1 cellular context compared by ENCODE assay signal in the genomic region with DNA sequence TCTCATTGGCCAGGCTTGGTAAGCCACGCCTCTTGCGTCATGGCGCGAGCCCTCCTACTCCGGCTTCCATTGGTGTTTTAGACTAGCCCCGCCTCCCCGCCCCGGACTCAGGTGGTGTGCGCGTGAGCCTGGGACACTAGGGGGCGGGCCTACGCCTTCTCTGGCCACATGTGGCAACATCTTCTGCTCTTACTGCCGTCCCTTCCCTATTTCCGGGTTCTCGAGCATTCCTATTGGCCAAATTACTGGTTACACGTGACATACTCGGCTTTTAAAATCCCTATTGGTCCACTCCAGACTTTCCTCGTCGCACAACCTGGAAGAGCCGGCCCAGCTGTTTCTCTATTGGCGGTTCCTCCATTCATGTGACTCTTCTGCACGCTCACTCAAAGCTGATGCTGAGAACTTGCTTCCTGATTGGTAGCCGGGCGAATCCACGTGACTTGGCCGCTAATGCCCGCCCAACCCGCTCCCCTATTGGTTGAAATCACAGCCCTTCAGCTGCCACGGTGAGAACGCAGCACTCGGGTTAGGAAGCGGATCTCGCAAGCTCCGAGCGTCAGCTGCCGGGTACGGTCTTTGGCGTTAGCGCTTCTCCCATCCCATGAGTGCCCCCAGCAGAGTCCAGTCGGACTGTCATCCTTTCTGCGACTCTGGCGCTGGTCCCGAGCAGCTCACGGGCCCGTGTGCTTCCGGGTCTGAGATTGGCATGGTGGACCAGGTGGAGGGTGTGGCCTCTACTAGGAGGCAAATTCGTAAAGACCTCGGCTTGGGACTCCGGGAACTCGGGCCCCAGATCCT.
A peak's percentile ranks its signal among the peaks of the same experiment; 100 is the strongest.
TF ChIP-seq lines count a peak whose summit lies in the region.

A gene with protein sequence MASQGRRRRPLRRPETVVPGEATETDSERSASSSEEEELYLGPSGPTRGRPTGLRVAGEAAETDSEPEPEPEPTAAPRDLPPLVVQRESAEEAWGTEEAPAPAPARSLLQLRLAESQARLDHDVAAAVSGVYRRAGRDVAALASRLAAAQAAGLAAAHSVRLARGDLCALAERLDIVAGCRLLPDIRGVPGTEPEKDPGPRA (plus strand): TSS at position 523 of the 801 bp plus-strand sequence. CDS start 513 bp downstream, outside the sequence.

TF ChIP-seq in K562, 482 proteins besides CTCF, POLR2A, EP300 and RAD21 (continued from another document and continues in another):
- peak; percentile 18 for TF ChIP-seq PHF20 (IDR thresholded peaks at IDR 0.05; ENCODE audit: partially characterized antibody)
- TF ChIP-seq L3MBTL2 (IDR thresholded peaks at IDR 0.05) = peak; percentile 87
- TF ChIP-seq, protein P1, sequence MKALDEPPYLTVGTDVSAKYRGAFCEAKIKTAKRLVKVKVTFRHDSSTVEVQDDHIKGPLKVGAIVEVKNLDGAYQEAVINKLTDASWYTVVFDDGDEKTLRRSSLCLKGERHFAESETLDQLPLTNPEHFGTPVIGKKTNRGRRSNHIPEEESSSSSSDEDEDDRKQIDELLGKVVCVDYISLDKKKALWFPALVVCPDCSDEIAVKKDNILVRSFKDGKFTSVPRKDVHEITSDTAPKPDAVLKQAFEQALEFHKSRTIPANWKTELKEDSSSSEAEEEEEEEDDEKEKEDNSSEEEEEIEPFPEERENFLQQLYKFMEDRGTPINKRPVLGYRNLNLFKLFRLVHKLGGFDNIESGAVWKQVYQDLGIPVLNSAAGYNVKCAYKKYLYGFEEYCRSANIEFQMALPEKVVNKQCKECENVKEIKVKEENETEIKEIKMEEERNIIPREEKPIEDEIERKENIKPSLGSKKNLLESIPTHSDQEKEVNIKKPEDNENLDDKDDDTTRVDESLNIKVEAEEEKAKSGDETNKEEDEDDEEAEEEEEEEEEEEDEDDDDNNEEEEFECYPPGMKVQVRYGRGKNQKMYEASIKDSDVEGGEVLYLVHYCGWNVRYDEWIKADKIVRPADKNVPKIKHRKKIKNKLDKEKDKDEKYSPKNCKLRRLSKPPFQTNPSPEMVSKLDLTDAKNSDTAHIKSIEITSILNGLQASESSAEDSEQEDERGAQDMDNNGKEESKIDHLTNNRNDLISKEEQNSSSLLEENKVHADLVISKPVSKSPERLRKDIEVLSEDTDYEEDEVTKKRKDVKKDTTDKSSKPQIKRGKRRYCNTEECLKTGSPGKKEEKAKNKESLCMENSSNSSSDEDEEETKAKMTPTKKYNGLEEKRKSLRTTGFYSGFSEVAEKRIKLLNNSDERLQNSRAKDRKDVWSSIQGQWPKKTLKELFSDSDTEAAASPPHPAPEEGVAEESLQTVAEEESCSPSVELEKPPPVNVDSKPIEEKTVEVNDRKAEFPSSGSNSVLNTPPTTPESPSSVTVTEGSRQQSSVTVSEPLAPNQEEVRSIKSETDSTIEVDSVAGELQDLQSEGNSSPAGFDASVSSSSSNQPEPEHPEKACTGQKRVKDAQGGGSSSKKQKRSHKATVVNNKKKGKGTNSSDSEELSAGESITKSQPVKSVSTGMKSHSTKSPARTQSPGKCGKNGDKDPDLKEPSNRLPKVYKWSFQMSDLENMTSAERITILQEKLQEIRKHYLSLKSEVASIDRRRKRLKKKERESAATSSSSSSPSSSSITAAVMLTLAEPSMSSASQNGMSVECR (CRISPR knock-in tag; IDR thresholded peaks at IDR 0.05) = peak; percentile 99
- TF ChIP-seq POLR2H (tag; IDR thresholded peaks at IDR 0.05; ENCODE audit: low read depth) = peak; percentile 72
- peak; percentile 93 to 94 for TF ChIP-seq NRF1 (conservative IDR thresholded peaks at IDR 0.05 in 1 of 2, IDR thresholded peaks at IDR 0.05 in 1 of 2)
- TF ChIP-seq ZNF717 (CRISPR knock-in tag; IDR thresholded peaks at IDR 0.05) = no peak
- TF ChIP-seq MCM7 (IDR thresholded peaks at IDR 0.05) = no peak
- TF ChIP-seq ZNF586 (CRISPR knock-in tag; conservative IDR thresholded peaks at IDR 0.05) = no peak
- no peak for TF ChIP-seq NFE2L1 (tag; IDR thresholded peaks at IDR 0.05; ENCODE audit: borderline replicate concordance, low read depth)
- TF ChIP-seq, protein P2, sequence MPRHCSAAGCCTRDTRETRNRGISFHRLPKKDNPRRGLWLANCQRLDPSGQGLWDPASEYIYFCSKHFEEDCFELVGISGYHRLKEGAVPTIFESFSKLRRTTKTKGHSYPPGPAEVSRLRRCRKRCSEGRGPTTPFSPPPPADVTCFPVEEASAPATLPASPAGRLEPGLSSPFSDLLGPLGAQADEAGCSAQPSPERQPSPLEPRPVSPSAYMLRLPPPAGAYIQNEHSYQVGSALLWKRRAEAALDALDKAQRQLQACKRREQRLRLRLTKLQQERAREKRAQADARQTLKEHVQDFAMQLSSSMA (CRISPR knock-in tag; IDR thresholded peaks at IDR 0.05) = no peak
- TF ChIP-seq, protein P3, sequence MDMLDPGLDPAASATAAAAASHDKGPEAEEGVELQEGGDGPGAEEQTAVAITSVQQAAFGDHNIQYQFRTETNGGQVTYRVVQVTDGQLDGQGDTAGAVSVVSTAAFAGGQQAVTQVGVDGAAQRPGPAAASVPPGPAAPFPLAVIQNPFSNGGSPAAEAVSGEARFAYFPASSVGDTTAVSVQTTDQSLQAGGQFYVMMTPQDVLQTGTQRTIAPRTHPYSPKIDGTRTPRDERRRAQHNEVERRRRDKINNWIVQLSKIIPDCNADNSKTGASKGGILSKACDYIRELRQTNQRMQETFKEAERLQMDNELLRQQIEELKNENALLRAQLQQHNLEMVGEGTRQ (CRISPR knock-in tag; IDR thresholded peaks at IDR 0.05) = peak; percentile 85
- no peak; the same call in 1 of the 2 replicates for TF ChIP-seq MYBL2 (IDR thresholded peaks at IDR 0.05; ENCODE audit: low read depth)
- TF ChIP-seq MYBL2 (CRISPR knock-in tag; IDR thresholded peaks at IDR 0.05; ENCODE audit: borderline replicate concordance) = no peak
- TF ChIP-seq ZBED1 (IDR thresholded peaks at IDR 0.05) = 0 out of 2 replicates have a peak, but pooled peaks have one; percentile 54
- TF ChIP-seq EZH2 (IDR thresholded peaks at IDR 0.05; ENCODE audit: borderline replicate concordance, low read depth, low read length) = no peak
- TF ChIP-seq, protein P4, sequence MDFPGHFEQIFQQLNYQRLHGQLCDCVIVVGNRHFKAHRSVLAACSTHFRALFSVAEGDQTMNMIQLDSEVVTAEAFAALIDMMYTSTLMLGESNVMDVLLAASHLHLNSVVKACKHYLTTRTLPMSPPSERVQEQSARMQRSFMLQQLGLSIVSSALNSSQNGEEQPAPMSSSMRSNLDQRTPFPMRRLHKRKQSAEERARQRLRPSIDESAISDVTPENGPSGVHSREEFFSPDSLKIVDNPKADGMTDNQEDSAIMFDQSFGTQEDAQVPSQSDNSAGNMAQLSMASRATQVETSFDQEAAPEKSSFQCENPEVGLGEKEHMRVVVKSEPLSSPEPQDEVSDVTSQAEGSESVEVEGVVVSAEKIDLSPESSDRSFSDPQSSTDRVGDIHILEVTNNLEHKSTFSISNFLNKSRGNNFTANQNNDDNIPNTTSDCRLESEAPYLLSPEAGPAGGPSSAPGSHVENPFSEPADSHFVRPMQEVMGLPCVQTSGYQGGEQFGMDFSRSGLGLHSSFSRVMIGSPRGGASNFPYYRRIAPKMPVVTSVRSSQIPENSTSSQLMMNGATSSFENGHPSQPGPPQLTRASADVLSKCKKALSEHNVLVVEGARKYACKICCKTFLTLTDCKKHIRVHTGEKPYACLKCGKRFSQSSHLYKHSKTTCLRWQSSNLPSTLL (IDR thresholded peaks at IDR 0.05) = no peak
- no peak for TF ChIP-seq PYGO2 (tag; IDR thresholded peaks at IDR 0.05)
- TF ChIP-seq BACH1 (tag; IDR thresholded peaks at IDR 0.05) = no peak
- TF ChIP-seq, protein P5, sequence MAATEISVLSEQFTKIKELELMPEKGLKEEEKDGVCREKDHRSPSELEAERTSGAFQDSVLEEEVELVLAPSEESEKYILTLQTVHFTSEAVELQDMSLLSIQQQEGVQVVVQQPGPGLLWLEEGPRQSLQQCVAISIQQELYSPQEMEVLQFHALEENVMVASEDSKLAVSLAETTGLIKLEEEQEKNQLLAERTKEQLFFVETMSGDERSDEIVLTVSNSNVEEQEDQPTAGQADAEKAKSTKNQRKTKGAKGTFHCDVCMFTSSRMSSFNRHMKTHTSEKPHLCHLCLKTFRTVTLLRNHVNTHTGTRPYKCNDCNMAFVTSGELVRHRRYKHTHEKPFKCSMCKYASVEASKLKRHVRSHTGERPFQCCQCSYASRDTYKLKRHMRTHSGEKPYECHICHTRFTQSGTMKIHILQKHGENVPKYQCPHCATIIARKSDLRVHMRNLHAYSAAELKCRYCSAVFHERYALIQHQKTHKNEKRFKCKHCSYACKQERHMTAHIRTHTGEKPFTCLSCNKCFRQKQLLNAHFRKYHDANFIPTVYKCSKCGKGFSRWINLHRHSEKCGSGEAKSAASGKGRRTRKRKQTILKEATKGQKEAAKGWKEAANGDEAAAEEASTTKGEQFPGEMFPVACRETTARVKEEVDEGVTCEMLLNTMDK (IDR thresholded peaks at IDR 0.05; ENCODE audit: borderline replicate concordance, insufficient read depth, low read depth, low read length, poor library complexity, severe bottlenecking) = peak; percentile 73
- peak; percentile 81 for TF ChIP-seq NEUROD1 (IDR thresholded peaks at IDR 0.05; ENCODE audit: borderline replicate concordance, low read depth, low read length, partially characterized antibody)
- TF ChIP-seq, protein P6, sequence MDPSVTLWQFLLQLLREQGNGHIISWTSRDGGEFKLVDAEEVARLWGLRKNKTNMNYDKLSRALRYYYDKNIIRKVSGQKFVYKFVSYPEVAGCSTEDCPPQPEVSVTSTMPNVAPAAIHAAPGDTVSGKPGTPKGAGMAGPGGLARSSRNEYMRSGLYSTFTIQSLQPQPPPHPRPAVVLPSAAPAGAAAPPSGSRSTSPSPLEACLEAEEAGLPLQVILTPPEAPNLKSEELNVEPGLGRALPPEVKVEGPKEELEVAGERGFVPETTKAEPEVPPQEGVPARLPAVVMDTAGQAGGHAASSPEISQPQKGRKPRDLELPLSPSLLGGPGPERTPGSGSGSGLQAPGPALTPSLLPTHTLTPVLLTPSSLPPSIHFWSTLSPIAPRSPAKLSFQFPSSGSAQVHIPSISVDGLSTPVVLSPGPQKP (CRISPR knock-in tag; IDR thresholded peaks at IDR 0.05) = no peak
- peak; percentile 73; the same call in 1 of the 2 replicates for TF ChIP-seq SIN3B (IDR thresholded peaks at IDR 0.05; ENCODE audit: low read depth)
- no peak for TF ChIP-seq ZNF75A (CRISPR knock-in tag; IDR thresholded peaks at IDR 0.05)
- TF ChIP-seq ZNF830 (CRISPR knock-in tag; IDR thresholded peaks at IDR 0.05) = 0 out of 2 replicates have a peak, but pooled peaks have one; percentile 54
- TF ChIP-seq, protein P7, sequence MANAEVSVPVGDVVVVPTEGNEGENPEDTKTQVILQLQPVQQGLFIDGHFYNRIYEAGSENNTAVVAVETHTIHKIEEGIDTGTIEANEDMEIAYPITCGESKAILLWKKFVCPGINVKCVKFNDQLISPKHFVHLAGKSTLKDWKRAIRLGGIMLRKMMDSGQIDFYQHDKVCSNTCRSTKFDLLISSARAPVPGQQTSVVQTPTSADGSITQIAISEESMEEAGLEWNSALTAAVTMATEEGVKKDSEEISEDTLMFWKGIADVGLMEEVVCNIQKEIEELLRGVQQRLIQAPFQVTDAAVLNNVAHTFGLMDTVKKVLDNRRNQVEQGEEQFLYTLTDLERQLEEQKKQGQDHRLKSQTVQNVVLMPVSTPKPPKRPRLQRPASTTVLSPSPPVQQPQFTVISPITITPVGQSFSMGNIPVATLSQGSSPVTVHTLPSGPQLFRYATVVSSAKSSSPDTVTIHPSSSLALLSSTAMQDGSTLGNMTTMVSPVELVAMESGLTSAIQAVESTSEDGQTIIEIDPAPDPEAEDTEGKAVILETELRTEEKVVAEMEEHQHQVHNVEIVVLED (CRISPR knock-in tag; IDR thresholded peaks at IDR 0.05) = peak; percentile 52
- TF ChIP-seq ASH1L (IDR thresholded peaks at IDR 0.05; ENCODE audit: borderline replicate concordance, low read depth, partially characterized antibody) = peak; percentile 92
- TF ChIP-seq MEIS2 (IDR thresholded peaks at IDR 0.05; ENCODE audit: partially characterized antibody) = peak; percentile 44
- TF ChIP-seq ZNF764 (CRISPR knock-in tag; IDR thresholded peaks at IDR 0.05; ENCODE audit: low read depth) = no peak
- no peak for TF ChIP-seq ZBTB8A (IDR thresholded peaks at IDR 0.05; ENCODE audit: partially characterized antibody)
- TF ChIP-seq SMC3 (conservative IDR thresholded peaks at IDR 0.05; ENCODE audit: insufficient read depth, low read depth, low read length) = 0 out of 2 replicates have a peak, but pooled peaks have one; percentile 18
- TF ChIP-seq PRMT5 (CRISPR knock-in tag; IDR thresholded peaks at IDR 0.05) = no peak
- TF ChIP-seq PML (IDR thresholded peaks at IDR 0.05; ENCODE audit: low read length) = peak; percentile 44; the same call in 1 of the 2 replicates
- peak; percentile 92 for TF ChIP-seq BHLHE40 (IDR thresholded peaks at IDR 0.05; ENCODE audit: low read length)
- peak; percentile 89; the same call in 1 of the 2 replicates for TF ChIP-seq KDM2B (CRISPR knock-in tag; IDR thresholded peaks at IDR 0.05)
- peak; percentile 86 for TF ChIP-seq C11orf30 (IDR thresholded peaks at IDR 0.05; ENCODE audit: low read depth)
- no peak for TF ChIP-seq TEAD4 (IDR thresholded peaks at IDR 0.05; ENCODE audit: low read length)
- TF ChIP-seq TEAD4 (CRISPR knock-in tag; IDR thresholded peaks at IDR 0.05; ENCODE audit: borderline replicate concordance) = no peak
- peak; percentile 36 for TF ChIP-seq KDM5B (IDR thresholded peaks at IDR 0.05; ENCODE audit: insufficient replicate concordance, low read depth, low read length)
- peak; percentile 73; the same call in 1 of the 2 replicates for TF ChIP-seq ELF4 (CRISPR knock-in tag; IDR thresholded peaks at IDR 0.05)
- TF ChIP-seq BCOR (IDR thresholded peaks at IDR 0.05) = no peak
- TF ChIP-seq SAP30 (IDR thresholded peaks at IDR 0.05; ENCODE audit: borderline replicate concordance, insufficient read depth, low read depth, low read length, poor library complexity, severe bottlenecking) = peak; percentile 99
- TF ChIP-seq, protein P8, sequence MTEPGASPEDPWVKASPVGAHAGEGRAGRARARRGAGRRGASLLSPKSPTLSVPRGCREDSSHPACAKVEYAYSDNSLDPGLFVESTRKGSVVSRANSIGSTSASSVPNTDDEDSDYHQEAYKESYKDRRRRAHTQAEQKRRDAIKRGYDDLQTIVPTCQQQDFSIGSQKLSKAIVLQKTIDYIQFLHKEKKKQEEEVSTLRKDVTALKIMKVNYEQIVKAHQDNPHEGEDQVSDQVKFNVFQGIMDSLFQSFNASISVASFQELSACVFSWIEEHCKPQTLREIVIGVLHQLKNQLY (CRISPR knock-in tag; conservative IDR thresholded peaks at IDR 0.05) = no peak
- TF ChIP-seq SMAD1 (IDR thresholded peaks at IDR 0.05; ENCODE audit: low read depth, low read length, partially characterized antibody) = no peak
